Comparison of ENCODE assay signal across 9 cellular contexts in the genomic region with DNA sequence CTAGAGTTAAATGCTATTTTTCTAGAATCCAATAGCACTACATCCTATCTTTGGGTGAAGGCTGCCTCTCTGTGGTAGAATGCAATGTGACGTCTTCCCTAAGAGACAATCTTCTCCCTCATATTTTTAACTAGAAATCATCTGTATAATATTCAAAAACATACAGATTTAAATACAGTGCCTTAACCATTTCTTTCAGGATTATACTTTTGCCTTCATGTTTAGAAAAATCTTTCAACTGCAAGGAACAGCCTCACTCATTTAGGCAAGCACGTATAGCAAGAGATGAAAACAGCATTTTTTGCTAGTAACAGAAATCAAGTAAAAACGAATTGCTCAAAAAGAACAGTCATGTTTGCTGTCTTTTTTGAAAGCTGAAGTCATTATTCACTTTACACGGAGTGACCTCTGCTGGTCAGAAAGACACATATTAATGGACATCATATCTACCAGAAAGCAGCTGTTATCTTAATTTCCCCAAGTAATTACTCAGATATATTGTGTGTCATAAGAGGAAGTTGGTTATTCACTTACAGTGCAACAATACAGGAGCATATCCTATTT.
DNase-seq lines count a peak whose midpoint lies in the region; ATAC-seq and TF ChIP-seq lines count a peak whose summit lies in the region.
"Had no signal": no experiment of that assay in that cellular context is flagged by ENCODE, and none has a peak within 500 bp of the region (broad histone marks: within the 10 kb centered on the region; RNA-seq: fewer than 3 reads in every experiment).

No MANE protein-coding gene starts in this region.

- no peaks in the 10 kb centered on the region for H3K9me3 ChIP-seq in OCI-LY3 (ENCODE audit: insufficient read depth, low read length)
- no peaks in the 10 kb centered on the region for H3K9me3 ChIP-seq in smooth muscle cell (replicated peaks; ENCODE audit: low read depth)

- H3K36me3 Mint-ChIP-seq in activated T-cell treated with anti-CD3 and anti-CD28 coated beads, Interleukin-2, amount 50 U/mL, for 4 hours (ENCODE audit: insufficient read depth): no peaks in the 10 kb centered on the region

- WGBS in smooth muscle cell (ENCODE audit: low lambda C conversion rate): 24% methylated on average over 4 of the region's 4 CpGs

- no peak overlapping the region for H3K9ac ChIP-seq in OCI-LY3 (ENCODE audit: low read length)
- H3K9ac ChIP-seq in smooth muscle cell (ENCODE audit: low read depth): no peak overlapping the region

- no peaks in the 10 kb centered on the region for H3K36me3 ChIP-seq in OCI-LY3 (replicated peaks; ENCODE audit: low read depth, low read length)
- no peaks in the 10 kb centered on the region for H3K36me3 ChIP-seq in smooth muscle cell (ENCODE audit: low read depth)

- H3K27ac ChIP-seq in OCI-LY3 (ENCODE audit: low read length) (no peak overlapping the region), smooth muscle cell (ENCODE audit: low read depth) (no peak overlapping the region), coronary artery (no peak overlapping the region)

- H3K27me3 ChIP-seq in OCI-LY3 (ENCODE audit: low read depth, low read length) (no peaks in the 10 kb centered on the region), smooth muscle cell (ENCODE audit: low read depth) (no peaks in the 10 kb centered on the region)

- H2AFZ ChIP-seq in OCI-LY3 (ENCODE audit: low read depth, low read length) (no peak overlapping the region), smooth muscle cell (ENCODE audit: low read depth) (no peak overlapping the region)

- DNase-seq in NCI-H1436 (lab: John Stamatoyannopoulos, UW): peak; percentile 14
- DNase-seq in NCI-H1436 treated with DMSO at 0.1 percent for 48 hours (lab: John Stamatoyannopoulos, UW): no peak
- peak; percentile 23 for DNase-seq in fibroblast of mammary gland (ENCODE audit: low read depth)
- no peak for DNase-seq in smooth muscle cell (lab: John Stamatoyannopoulos, UW; ENCODE audit: unreplicated experiment)
- no peak for DNase-seq in activated T-cell treated with anti-CD3 and anti-CD28 coated beads, Interleukin-2, amount 50 U/mL, for 4 hours
- DNase-seq in coronary artery (ENCODE audit: low spot score): no peak
- no peak for DNase-seq in AG08396 (ENCODE audit: low spot score)
- DNase-seq: effector CD8-positive, alpha-beta T cell had no signal

- no peaks in the 10 kb centered on the region for H3K4me1 Mint-ChIP-seq in activated T-cell treated with anti-CD3 and anti-CD28 coated beads, Interleukin-2, amount 50 U/mL, for 4 hours (ENCODE audit: low read depth)

- no peak for ATAC-seq in activated T-cell treated with anti-CD3 and anti-CD28 coated beads, Interleukin-2, amount 50 U/mL, for 4 hours

- H3K4me2 ChIP-seq in OCI-LY3 (ENCODE audit: low read length): no peak overlapping the region
- H3K4me2 ChIP-seq in smooth muscle cell: no peak overlapping the region

- no peaks in the 10 kb centered on the region for H3F3A ChIP-seq in smooth muscle cell (ENCODE audit: low read depth)

- no peak overlapping the region for H3K4me3 Mint-ChIP-seq in activated T-cell treated with anti-CD3 and anti-CD28 coated beads, Interleukin-2, amount 50 U/mL, for 4 hours

- no peaks in the 10 kb centered on the region for H3K27me3 Mint-ChIP-seq in activated T-cell treated with anti-CD3 and anti-CD28 coated beads, Interleukin-2, amount 50 U/mL, for 4 hours (ENCODE audit: low read depth)

- no peaks in the 10 kb centered on the region for H3K9me3 Mint-ChIP-seq in activated T-cell treated with anti-CD3 and anti-CD28 coated beads, Interleukin-2, amount 50 U/mL, for 4 hours

- H3K4me1 ChIP-seq in OCI-LY3 (ENCODE audit: low read length): no peaks in the 10 kb centered on the region
- H3K4me1 ChIP-seq in smooth muscle cell (ENCODE audit: low read depth): no peaks in the 10 kb centered on the region

- peak; percentile 56 for TF ChIP-seq CTCF in OCI-LY3 (IDR thresholded peaks at IDR 0.05; ENCODE audit: low read depth, low read length)
- TF ChIP-seq CTCF in fibroblast of mammary gland (conservative IDR thresholded peaks at IDR 0.05; ENCODE audit: control insufficient read depth, insufficient read depth, low read depth, low read length): peak; percentile 17
- peak; percentile 23 for TF ChIP-seq CTCF in smooth muscle cell (IDR thresholded peaks at IDR 0.05; ENCODE audit: borderline replicate concordance, insufficient read depth, poor library complexity, severe bottlenecking)
- TF ChIP-seq CTCF in coronary artery (IDR thresholded peaks at IDR 0.05): no peak

- no peak overlapping the region for H3K4me3 ChIP-seq in OCI-LY3 (ENCODE audit: low read length)
- H3K4me3 ChIP-seq in fibroblast of mammary gland (ENCODE audit: control insufficient read depth, low read depth, low read length): no peak overlapping the region
- no peak overlapping the region for H3K4me3 ChIP-seq in smooth muscle cell
- H3K4me3 ChIP-seq in coronary artery: no peak overlapping the region

- H3K79me2 ChIP-seq in OCI-LY3 (ENCODE audit: low read length) (no peaks in the 10 kb centered on the region), smooth muscle cell (ENCODE audit: low read depth) (no peaks in the 10 kb centered on the region)

- H4K20me1 ChIP-seq in OCI-LY3 (ENCODE audit: insufficient read depth, low read length) (no peaks in the 10 kb centered on the region), smooth muscle cell (ENCODE audit: low read depth) (no peaks in the 10 kb centered on the region)

Comparison
In these comparisons a context has a peak if more than half of its experiments do, and no peak if none do; other contexts are left out.
1. DNase-seq: peak in NCI-H1436 (single experiment) and fibroblast of mammary gland (single experiment); none in NCI-H1436 treated with DMSO at 0.1 percent for 48 hours (single experiment), smooth muscle cell (single experiment), activated T-cell treated with anti-CD3 and anti-CD28 coated beads, Interleukin-2, amount 50 U/mL, for 4 hours (single experiment), coronary artery (single experiment) and AG08396 (single experiment).